ENCODE assay signal across 1 cellular context in genomic region chr2:69816923-69817542, GRCh38.
TF ChIP-seq lines count a peak whose summit lies in the region.

No MANE protein-coding gene starts in this region.

TF ChIP-seq in HepG2, 621 proteins besides CTCF, POLR2A, EP300 and RAD21 (continued from another document and continues in another):
- no peak for TF ChIP-seq AFF4 (CRISPR knock-in tag; IDR thresholded peaks at IDR 0.05)
- TF ChIP-seq ZNF841 (CRISPR knock-in tag; IDR thresholded peaks at IDR 0.05; ENCODE audit: borderline replicate concordance) = no peak
- TF ChIP-seq PRDM10 (CRISPR knock-in tag; IDR thresholded peaks at IDR 0.05; ENCODE audit: low read depth) = no peak
- no peak for TF ChIP-seq SATB2 (CRISPR knock-in tag; IDR thresholded peaks at IDR 0.05)
- TF ChIP-seq CEBPB (IDR thresholded peaks at IDR 0.05; ENCODE audit: borderline replicate concordance, low read depth, low read length) = no peak; the same call in 1 of the 2 replicates
- TF ChIP-seq NFE2L1 (CRISPR knock-in tag; IDR thresholded peaks at IDR 0.05; ENCODE audit: borderline replicate concordance) = no peak
- no peak for TF ChIP-seq SP5 (CRISPR knock-in tag; IDR thresholded peaks at IDR 0.05; ENCODE audit: borderline replicate concordance, low read depth)
- TF ChIP-seq ZUFSP (CRISPR knock-in tag; IDR thresholded peaks at IDR 0.05; ENCODE audit: borderline replicate concordance) = no peak
- no peak for TF ChIP-seq ZFP37 (CRISPR knock-in tag; IDR thresholded peaks at IDR 0.05; ENCODE audit: borderline replicate concordance)
- TF ChIP-seq ZNF543 (CRISPR knock-in tag; IDR thresholded peaks at IDR 0.05) = no peak
- TF ChIP-seq ZBTB39 (CRISPR knock-in tag; IDR thresholded peaks at IDR 0.05) = no peak
- TF ChIP-seq ZNF33A (CRISPR knock-in tag; IDR thresholded peaks at IDR 0.05; ENCODE audit: borderline replicate concordance) = no peak
- peak; percentile 61; the same call in 1 of the 2 replicates for TF ChIP-seq ERF (CRISPR knock-in tag; IDR thresholded peaks at IDR 0.05)
- no peak for TF ChIP-seq ZFY (CRISPR knock-in tag; IDR thresholded peaks at IDR 0.05)
- TF ChIP-seq ZBTB8A (CRISPR knock-in tag; IDR thresholded peaks at IDR 0.05; ENCODE audit: borderline replicate concordance, low read depth) = no peak
- TF ChIP-seq PITX1 (CRISPR knock-in tag; IDR thresholded peaks at IDR 0.05) = no peak
- no peak for TF ChIP-seq ZNF704 (CRISPR knock-in tag; IDR thresholded peaks at IDR 0.05; ENCODE audit: borderline replicate concordance)
- TF ChIP-seq ZNF414 (CRISPR knock-in tag; IDR thresholded peaks at IDR 0.05) = no peak
- peak; percentile 81; the same call in 1 of the 2 replicates for TF ChIP-seq SP140L (CRISPR knock-in tag; IDR thresholded peaks at IDR 0.05; ENCODE audit: borderline replicate concordance)
- TF ChIP-seq HHEX (CRISPR knock-in tag; IDR thresholded peaks at IDR 0.05) = no peak
- TF ChIP-seq SNAPC4 (CRISPR knock-in tag; IDR thresholded peaks at IDR 0.05) = no peak
- no peak for TF ChIP-seq SRSF1 (optimal IDR thresholded peaks at IDR 0.05; ENCODE audit: low read depth, low read length)
- no peak for TF ChIP-seq BCLAF1 (IDR thresholded peaks at IDR 0.05)
- no peak for TF ChIP-seq ZBTB2 (CRISPR knock-in tag; IDR thresholded peaks at IDR 0.05; ENCODE audit: low read depth)
- no peak for TF ChIP-seq RBM39 (IDR thresholded peaks at IDR 0.05; ENCODE audit: low read depth, low read length, poor library complexity, severe bottlenecking)
- peak; percentile 73 for TF ChIP-seq IRF2 (CRISPR knock-in tag; IDR thresholded peaks at IDR 0.05)
- TF ChIP-seq GTF2F1 (IDR thresholded peaks at IDR 0.05; ENCODE audit: low read length) = no peak
- no peak for TF ChIP-seq ZNF276 (CRISPR knock-in tag; IDR thresholded peaks at IDR 0.05; ENCODE audit: low read depth)
